In the genomic region with DNA sequence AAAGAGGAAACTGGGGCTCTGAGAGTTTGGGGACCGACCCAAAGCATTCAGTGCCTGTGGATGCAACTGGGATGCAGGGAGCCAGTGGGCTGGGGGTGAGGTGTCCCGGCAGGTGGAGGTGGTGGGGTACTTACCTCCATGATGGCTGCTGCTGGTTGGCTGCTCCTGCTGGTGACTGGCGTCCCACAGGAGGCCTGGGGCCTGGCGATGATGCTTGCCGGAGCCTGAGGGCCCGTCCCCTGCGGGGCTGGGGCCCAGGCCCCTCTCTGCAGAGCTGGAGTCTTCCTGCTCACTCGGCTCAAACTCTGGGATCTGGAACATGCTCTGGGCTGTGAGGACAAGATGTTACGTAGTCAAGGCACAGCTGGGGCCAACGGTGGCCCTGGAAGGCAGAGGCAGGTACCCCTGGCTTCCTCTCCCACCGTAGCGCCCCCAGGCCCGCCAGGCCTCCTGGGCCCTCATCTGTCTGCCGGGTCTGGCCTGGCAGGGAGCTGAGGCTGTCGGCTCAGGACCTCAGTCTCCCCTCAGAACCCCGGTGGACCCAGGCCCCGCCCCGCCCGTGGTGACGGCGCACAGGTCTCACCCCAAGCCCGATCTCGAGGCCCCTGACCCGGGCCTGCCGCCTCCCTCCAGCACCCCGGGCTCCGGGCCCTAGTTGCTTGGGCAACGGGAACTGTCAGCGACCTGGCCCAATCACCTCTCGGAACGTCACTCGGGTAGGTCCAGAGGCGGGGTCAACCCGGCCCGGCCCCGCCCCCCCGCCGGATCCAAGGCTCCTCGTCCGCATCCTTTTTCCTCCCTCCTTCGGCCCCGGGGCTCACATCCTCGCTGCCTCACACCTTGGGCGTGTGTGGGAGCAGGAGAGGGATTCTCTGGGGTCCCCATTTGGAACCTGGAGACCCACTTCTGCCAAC, we compare ENCODE assay signal across 1 cellular context.
A peak's percentile ranks its signal among the peaks of the same experiment; 100 is the strongest.
TF ChIP-seq lines count a peak whose summit lies in the region.

A gene (minus strand): TSS at position 618 of the 914 bp plus-strand sequence. CDS start 297 bp downstream, at position 321.

TF ChIP-seq in HepG2, 621 proteins besides CTCF, POLR2A, EP300 and RAD21 (continued from another document and continues in another):
- TF ChIP-seq, protein P1, sequence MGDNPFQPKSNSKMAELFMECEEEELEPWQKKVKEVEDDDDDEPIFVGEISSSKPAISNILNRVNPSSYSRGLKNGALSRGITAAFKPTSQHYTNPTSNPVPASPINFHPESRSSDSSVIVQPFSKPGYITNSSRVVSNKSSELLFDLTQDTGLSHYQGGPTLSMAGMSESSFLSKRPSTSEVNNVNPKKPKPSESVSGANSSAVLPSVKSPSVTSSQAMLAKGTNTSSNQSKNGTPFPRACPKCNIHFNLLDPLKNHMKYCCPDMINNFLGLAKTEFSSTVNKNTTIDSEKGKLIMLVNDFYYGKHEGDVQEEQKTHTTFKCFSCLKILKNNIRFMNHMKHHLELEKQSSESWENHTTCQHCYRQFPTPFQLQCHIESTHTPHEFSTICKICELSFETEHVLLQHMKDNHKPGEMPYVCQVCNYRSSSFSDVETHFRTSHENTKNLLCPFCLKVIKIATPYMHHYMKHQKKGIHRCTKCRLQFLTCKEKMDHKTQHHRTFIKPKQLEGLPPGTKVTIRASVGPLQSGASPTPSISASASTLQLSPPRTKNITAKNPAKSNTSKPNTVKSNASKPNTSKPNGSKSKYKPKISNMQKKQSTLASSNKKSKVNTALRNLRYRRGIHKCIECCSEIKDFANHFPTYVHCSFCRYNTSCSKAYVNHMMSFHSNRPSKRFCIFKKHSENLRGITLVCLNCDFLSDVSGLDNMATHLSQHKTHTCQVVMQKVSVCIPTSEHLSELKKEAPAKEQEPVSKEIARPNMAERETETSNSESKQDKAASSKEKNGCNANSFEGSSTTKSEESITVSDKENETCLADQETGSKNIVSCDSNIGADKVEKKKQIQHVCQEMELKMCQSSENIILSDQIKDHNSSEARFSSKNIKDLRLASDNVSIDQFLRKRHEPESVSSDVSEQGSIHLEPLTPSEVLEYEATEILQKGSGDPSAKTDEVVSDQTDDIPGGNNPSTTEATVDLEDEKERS (CRISPR knock-in tag; IDR thresholded peaks at IDR 0.05), result no peak
- TF ChIP-seq, protein P2, sequence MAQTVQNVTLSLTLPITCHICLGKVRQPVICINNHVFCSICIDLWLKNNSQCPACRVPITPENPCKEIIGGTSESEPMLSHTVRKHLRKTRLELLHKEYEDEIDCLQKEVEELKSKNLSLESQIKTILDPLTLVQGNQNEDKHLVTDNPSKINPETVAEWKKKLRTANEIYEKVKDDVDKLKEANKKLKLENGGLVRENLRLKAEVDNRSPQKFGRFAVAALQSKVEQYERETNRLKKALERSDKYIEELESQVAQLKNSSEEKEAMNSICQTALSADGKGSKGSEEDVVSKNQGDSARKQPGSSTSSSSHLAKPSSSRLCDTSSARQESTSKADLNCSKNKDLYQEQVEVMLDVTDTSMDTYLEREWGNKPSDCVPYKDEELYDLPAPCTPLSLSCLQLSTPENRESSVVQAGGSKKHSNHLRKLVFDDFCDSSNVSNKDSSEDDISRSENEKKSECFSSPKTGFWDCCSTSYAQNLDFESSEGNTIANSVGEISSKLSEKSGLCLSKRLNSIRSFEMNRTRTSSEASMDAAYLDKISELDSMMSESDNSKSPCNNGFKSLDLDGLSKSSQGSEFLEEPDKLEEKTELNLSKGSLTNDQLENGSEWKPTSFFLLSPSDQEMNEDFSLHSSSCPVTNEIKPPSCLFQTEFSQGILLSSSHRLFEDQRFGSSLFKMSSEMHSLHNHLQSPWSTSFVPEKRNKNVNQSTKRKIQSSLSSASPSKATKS (CRISPR knock-in tag; IDR thresholded peaks at IDR 0.05), result no peak
- TF ChIP-seq ZFP36L1 (CRISPR knock-in tag; IDR thresholded peaks at IDR 0.05) (no peak), SRSF9 (IDR thresholded peaks at IDR 0.05; ENCODE audit: borderline replicate concordance, insufficient read depth, low read depth, low read length, poor library complexity, severe bottlenecking) (no peak), PHF5A (CRISPR knock-in tag; IDR thresholded peaks at IDR 0.05; ENCODE audit: low read depth, unreplicated experiment) (no peak), NFRKB (IDR thresholded peaks at IDR 0.05) (no peak), ZBTB7B (CRISPR knock-in tag; IDR thresholded peaks at IDR 0.05) (no peak), ZNF383 (CRISPR knock-in tag; IDR thresholded peaks at IDR 0.05; ENCODE audit: borderline replicate concordance) (no peak), ZNF672 (CRISPR knock-in tag; IDR thresholded peaks at IDR 0.05) (no peak), SRSF1 (optimal IDR thresholded peaks at IDR 0.05; ENCODE audit: low read depth, low read length) (no peak), RXRB (CRISPR knock-in tag; IDR thresholded peaks at IDR 0.05; ENCODE audit: borderline replicate concordance) (no peak), ZNF775 (CRISPR knock-in tag; IDR thresholded peaks at IDR 0.05; ENCODE audit: borderline replicate concordance) (no peak), ZNF549 (CRISPR knock-in tag; IDR thresholded peaks at IDR 0.05) (no peak), ZNF207 (IDR thresholded peaks at IDR 0.05; ENCODE audit: borderline replicate concordance) (no peak), ZNF350 (CRISPR knock-in tag; IDR thresholded peaks at IDR 0.05; ENCODE audit: borderline replicate concordance, low read depth) (peak; percentile 15; the same call in 1 of the 2 replicates), ZNF703 (CRISPR knock-in tag; IDR thresholded peaks at IDR 0.05; ENCODE audit: borderline replicate concordance) (no peak), ONECUT2 (CRISPR knock-in tag; IDR thresholded peaks at IDR 0.05) (no peak), ZNF547 (CRISPR knock-in tag; IDR thresholded peaks at IDR 0.05) (no peak), KMT2B (CRISPR knock-in tag; IDR thresholded peaks at IDR 0.05) (no peak), ZNF572 (CRISPR knock-in tag; IDR thresholded peaks at IDR 0.05) (no peak), RAD51 (IDR thresholded peaks at IDR 0.05; ENCODE audit: borderline replicate concordance) (no peak), ZSCAN29 (CRISPR knock-in tag; conservative IDR thresholded peaks at IDR 0.05) (peak; percentile 44; the same call in 1 of the 2 replicates), SATB2 (CRISPR knock-in tag; IDR thresholded peaks at IDR 0.05) (0 out of 2 replicates have a peak, but pooled peaks have one; percentile 28), ZNF20 (CRISPR knock-in tag; IDR thresholded peaks at IDR 0.05) (no peak), ZNF747 (CRISPR knock-in tag; IDR thresholded peaks at IDR 0.05; ENCODE audit: borderline replicate concordance) (no peak), HNRNPUL1 (IDR thresholded peaks at IDR 0.05; ENCODE audit: low read depth, low read length) (no peak), ZKSCAN5 (CRISPR knock-in tag; IDR thresholded peaks at IDR 0.05) (no peak), STAG1 (CRISPR knock-in tag; IDR thresholded peaks at IDR 0.05) (no peak)
- TF ChIP-seq, protein P3, sequence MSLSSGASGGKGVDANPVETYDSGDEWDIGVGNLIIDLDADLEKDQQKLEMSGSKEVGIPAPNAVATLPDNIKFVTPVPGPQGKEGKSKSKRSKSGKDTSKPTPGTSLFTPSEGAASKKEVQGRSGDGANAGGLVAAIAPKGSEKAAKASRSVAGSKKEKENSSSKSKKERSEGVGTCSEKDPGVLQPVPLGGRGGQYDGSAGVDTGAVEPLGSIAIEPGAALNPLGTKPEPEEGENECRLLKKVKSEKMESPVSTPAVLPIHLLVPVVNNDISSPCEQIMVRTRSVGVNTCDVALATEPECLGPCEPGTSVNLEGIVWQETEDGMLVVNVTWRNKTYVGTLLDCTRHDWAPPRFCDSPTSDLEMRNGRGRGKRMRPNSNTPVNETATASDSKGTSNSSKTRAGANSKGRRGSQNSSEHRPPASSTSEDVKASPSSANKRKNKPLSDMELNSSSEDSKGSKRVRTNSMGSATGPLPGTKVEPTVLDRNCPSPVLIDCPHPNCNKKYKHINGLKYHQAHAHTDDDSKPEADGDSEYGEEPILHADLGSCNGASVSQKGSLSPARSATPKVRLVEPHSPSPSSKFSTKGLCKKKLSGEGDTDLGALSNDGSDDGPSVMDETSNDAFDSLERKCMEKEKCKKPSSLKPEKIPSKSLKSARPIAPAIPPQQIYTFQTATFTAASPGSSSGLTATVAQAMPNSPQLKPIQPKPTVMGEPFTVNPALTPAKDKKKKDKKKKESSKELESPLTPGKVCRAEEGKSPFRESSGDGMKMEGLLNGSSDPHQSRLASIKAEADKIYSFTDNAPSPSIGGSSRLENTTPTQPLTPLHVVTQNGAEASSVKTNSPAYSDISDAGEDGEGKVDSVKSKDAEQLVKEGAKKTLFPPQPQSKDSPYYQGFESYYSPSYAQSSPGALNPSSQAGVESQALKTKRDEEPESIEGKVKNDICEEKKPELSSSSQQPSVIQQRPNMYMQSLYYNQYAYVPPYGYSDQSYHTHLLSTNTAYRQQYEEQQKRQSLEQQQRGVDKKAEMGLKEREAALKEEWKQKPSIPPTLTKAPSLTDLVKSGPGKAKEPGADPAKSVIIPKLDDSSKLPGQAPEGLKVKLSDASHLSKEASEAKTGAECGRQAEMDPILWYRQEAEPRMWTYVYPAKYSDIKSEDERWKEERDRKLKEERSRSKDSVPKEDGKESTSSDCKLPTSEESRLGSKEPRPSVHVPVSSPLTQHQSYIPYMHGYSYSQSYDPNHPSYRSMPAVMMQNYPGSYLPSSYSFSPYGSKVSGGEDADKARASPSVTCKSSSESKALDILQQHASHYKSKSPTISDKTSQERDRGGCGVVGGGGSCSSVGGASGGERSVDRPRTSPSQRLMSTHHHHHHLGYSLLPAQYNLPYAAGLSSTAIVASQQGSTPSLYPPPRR (CRISPR knock-in tag; IDR thresholded peaks at IDR 0.05; ENCODE audit: borderline replicate concordance), result peak; percentile 34; the same call in 1 of the 2 replicates
- TF ChIP-seq, protein P4, sequence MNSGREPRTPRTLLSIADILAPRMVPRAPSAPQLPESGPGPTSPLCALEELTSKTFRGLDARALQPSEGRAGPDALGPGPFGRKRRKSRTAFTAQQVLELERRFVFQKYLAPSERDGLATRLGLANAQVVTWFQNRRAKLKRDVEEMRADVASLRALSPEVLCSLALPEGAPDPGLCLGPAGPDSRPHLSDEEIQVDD (CRISPR knock-in tag; IDR thresholded peaks at IDR 0.05; ENCODE audit: borderline replicate concordance), result no peak
- TF ChIP-seq, protein P5, sequence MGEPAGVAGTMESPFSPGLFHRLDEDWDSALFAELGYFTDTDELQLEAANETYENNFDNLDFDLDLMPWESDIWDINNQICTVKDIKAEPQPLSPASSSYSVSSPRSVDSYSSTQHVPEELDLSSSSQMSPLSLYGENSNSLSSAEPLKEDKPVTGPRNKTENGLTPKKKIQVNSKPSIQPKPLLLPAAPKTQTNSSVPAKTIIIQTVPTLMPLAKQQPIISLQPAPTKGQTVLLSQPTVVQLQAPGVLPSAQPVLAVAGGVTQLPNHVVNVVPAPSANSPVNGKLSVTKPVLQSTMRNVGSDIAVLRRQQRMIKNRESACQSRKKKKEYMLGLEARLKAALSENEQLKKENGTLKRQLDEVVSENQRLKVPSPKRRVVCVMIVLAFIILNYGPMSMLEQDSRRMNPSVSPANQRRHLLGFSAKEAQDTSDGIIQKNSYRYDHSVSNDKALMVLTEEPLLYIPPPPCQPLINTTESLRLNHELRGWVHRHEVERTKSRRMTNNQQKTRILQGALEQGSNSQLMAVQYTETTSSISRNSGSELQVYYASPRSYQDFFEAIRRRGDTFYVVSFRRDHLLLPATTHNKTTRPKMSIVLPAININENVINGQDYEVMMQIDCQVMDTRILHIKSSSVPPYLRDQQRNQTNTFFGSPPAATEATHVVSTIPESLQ (CRISPR knock-in tag; conservative IDR thresholded peaks at IDR 0.05), result no peak
- TF ChIP-seq, protein P6, sequence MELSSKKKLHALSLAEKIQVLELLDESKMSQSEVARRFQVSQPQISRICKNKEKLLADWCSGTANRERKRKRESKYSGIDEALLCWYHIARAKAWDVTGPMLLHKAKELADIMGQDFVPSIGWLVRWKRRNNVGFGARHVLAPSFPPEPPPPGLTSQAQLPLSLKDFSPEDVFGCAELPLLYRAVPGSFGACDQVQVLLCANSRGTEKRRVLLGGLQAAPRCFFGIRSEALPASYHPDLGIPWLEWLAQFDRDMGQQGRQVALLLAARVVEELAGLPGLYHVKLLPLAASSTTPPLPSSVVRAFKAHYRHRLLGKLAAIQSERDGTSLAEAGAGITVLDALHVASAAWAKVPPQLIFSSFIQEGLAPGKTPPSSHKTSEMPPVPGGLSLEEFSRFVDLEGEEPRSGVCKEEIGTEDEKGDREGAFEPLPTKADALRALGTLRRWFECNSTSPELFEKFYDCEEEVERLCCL (CRISPR knock-in tag; IDR thresholded peaks at IDR 0.05; ENCODE audit: borderline replicate concordance), result no peak
- TF ChIP-seq, protein P7, sequence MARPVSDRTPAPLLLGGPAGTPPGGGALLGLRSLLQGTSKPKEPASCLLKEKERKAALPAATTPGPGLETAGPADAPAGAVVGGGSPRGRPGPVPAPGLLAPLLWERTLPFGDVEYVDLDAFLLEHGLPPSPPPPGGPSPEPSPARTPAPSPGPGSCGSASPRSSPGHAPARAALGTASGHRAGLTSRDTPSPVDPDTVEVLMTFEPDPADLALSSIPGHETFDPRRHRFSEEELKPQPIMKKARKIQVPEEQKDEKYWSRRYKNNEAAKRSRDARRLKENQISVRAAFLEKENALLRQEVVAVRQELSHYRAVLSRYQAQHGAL (CRISPR knock-in tag; IDR thresholded peaks at IDR 0.05; ENCODE audit: not compliant biosample characterization), result no peak
- TF ChIP-seq, protein P8, sequence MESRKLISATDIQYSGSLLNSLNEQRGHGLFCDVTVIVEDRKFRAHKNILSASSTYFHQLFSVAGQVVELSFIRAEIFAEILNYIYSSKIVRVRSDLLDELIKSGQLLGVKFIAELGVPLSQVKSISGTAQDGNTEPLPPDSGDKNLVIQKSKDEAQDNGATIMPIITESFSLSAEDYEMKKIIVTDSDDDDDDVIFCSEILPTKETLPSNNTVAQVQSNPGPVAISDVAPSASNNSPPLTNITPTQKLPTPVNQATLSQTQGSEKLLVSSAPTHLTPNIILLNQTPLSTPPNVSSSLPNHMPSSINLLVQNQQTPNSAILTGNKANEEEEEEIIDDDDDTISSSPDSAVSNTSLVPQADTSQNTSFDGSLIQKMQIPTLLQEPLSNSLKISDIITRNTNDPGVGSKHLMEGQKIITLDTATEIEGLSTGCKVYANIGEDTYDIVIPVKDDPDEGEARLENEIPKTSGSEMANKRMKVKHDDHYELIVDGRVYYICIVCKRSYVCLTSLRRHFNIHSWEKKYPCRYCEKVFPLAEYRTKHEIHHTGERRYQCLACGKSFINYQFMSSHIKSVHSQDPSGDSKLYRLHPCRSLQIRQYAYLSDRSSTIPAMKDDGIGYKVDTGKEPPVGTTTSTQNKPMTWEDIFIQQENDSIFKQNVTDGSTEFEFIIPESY (CRISPR knock-in tag; IDR thresholded peaks at IDR 0.05), result no peak
- TF ChIP-seq, protein P9, sequence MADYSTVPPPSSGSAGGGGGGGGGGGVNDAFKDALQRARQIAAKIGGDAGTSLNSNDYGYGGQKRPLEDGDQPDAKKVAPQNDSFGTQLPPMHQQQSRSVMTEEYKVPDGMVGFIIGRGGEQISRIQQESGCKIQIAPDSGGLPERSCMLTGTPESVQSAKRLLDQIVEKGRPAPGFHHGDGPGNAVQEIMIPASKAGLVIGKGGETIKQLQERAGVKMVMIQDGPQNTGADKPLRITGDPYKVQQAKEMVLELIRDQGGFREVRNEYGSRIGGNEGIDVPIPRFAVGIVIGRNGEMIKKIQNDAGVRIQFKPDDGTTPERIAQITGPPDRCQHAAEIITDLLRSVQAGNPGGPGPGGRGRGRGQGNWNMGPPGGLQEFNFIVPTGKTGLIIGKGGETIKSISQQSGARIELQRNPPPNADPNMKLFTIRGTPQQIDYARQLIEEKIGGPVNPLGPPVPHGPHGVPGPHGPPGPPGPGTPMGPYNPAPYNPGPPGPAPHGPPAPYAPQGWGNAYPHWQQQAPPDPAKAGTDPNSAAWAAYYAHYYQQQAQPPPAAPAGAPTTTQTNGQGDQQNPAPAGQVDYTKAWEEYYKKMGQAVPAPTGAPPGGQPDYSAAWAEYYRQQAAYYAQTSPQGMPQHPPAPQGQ (CRISPR knock-in tag; IDR thresholded peaks at IDR 0.05; ENCODE audit: borderline replicate concordance), result no peak
- TF ChIP-seq, protein P10, sequence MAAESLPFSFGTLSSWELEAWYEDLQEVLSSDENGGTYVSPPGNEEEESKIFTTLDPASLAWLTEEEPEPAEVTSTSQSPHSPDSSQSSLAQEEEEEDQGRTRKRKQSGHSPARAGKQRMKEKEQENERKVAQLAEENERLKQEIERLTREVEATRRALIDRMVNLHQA (CRISPR knock-in tag; IDR thresholded peaks at IDR 0.05), result no peak; the same call in 1 of the 2 replicates
